Comparison of ENCODE assay signal across 23 cellular contexts in genomic region chr9:26882154-26882553, GRCh38. TPM values are rescaled to one million over a fixed set of nuclear protein-coding genes. Genes with fewer than 3 reads are reported as not detected.
A peak's percentile ranks its signal among the peaks of the same experiment; 100 is the strongest.
DNase-seq lines count a peak whose midpoint lies in the region; ATAC-seq, FAIRE-seq and TF ChIP-seq lines count a peak whose summit lies in the region.
"Had no signal": no experiment of that assay in that cellular context is flagged by ENCODE, and none has a peak within 500 bp of the region (broad histone marks: within the 10 kb centered on the region; RNA-seq: fewer than 3 reads in every experiment).

No MANE protein-coding gene starts in this region.

- TF ChIP-seq CTCF in A549 (IDR thresholded peaks at IDR 0.05) (no peak), OCI-LY7 (conservative IDR thresholded peaks at IDR 0.05; ENCODE audit: low read length) (no peak), endodermal cell (conservative IDR thresholded peaks at IDR 0.05) (no peak), right lobe of liver (IDR thresholded peaks at IDR 0.05) (no peak)

- intact Hi-C loops in OCI-LY7 (cut with micrococcal nuclease; ENCODE audit: unreplicated experiment) (no loop called here), right lobe of liver (cut with DNase I) (no loop called here)

- CTCF ChIA-PET in A549 (lab: Yijun Ruan, JAX) (interaction anchor here (0.9 to 1.0 kb wide), 2 partner anchors 19 to 93 kb away, joined by 3 read pairs; no protein-coding TSS in a partner anchor), OCI-LY7 (lab: Charles Lee; ENCODE audit: unreplicated experiment) (no interaction called here)

- H3K36me3 Mint-ChIP-seq in endodermal cell (ENCODE audit: low read depth): peaks cover 88% of the 10 kb centered on the region

- H3K4me3 ChIP-seq in A549 (no peak overlapping the region), OCI-LY7 (ENCODE audit: low read depth, low read length, poor library complexity, severe bottlenecking) (no peak overlapping the region), endodermal cell (ENCODE audit: low read length) (peak overlapping the region; percentile 23), right lobe of liver (no peak overlapping the region)
- H3K4me3 ChIP-seq: GM23338, HAP-1 had no signal

- H3K27me3 ChIP-seq in endodermal cell (ENCODE audit: control insufficient read depth, insufficient read depth, low read length, poor library complexity, severe bottlenecking) (no peaks in the 10 kb centered on the region), right lobe of liver (no peaks in the 10 kb centered on the region)
- H3K27me3 ChIP-seq: BE2C had no signal

- TF ChIP-seq EP300 in A549 (IDR thresholded peaks at IDR 0.05): no peak

- TF ChIP-seq POLR2A in A549 (IDR thresholded peaks at IDR 0.05; ENCODE audit: low read length) (no peak), right lobe of liver (IDR thresholded peaks at IDR 0.05) (no peak)

- H3K79me2 ChIP-seq in OCI-LY7 (ENCODE audit: insufficient read depth, low read depth, low read length): peaks cover 36% of the 10 kb centered on the region

- H3K27ac Mint-ChIP-seq in endodermal cell: no peak overlapping the region
- H3K27ac Mint-ChIP-seq: GM23338 had no signal

- no peaks in the 10 kb centered on the region for H4K20me1 ChIP-seq in OCI-LY7 (ENCODE audit: insufficient read depth, low read length)

- BruUV-seq in OCI-LY7 (replicated peaks; lab: Mats Ljungman, UMichigan): no TSS peak

- H3K27me3 Mint-ChIP-seq in endodermal cell (ENCODE audit: insufficient read depth): no peaks in the 10 kb centered on the region
- H3K27me3 Mint-ChIP-seq: CD4-positive, alpha-beta memory T cell had no signal

- 95% methylated on average over 3 of the region's 3 CpGs for WGBS in A549 (ENCODE audit: missing lambda C conversion rate)
- 87 to 88% methylated on average over 3 of the region's 3 CpGs for WGBS in endodermal cell (ENCODE audit: insufficient coverage in 1 of 2, insufficient read length in 1 of 2), 2 experiments
- 95% methylated on average over 2 of the region's 3 CpGs for WGBS in right lobe of liver (ENCODE audit: insufficient coverage, low coverage, low lambda C conversion rate, missing lambda C conversion rate)

- peaks cover 99% of the 10 kb centered on the region for H3K36me3 ChIP-seq in OCI-LY7 (ENCODE audit: insufficient read depth, low read length)
- peaks cover 94% of the 10 kb centered on the region for H3K36me3 ChIP-seq in endodermal cell (ENCODE audit: control insufficient read depth, insufficient read depth, low read length)
- H3K36me3 ChIP-seq in right lobe of liver: peaks cover 0 to 19% (median 1%) of the 10 kb centered on the region in 4 donors

- FAIRE-seq in A549 (lab: Jason Lieb, UNC): no peak
- FAIRE-seq: A204.1, GM12891, GM18507, H54 had no signal

- H3K4me1 ChIP-seq in A549: no peaks in the 10 kb centered on the region
- no peaks in the 10 kb centered on the region for H3K4me1 ChIP-seq in OCI-LY7 (ENCODE audit: insufficient read depth, low read length, poor library complexity, severe bottlenecking)
- no peaks in the 10 kb centered on the region for H3K4me1 ChIP-seq in endodermal cell (ENCODE audit: control insufficient read depth, insufficient read depth, low read length)
- no peaks in the 10 kb centered on the region for H3K4me1 ChIP-seq in right lobe of liver
- H3K4me1 ChIP-seq: BE2C, HAP-1 had no signal

- no peaks in the 10 kb centered on the region for H3K9me2 ChIP-seq in OCI-LY7 (ENCODE audit: insufficient read depth, low read length)

- no peak overlapping the region for H3K9ac ChIP-seq in endodermal cell (ENCODE audit: extremely low read depth, low read length, poor library complexity, severe bottlenecking)

- no peak for TF ChIP-seq RAD21 in A549 (conservative IDR thresholded peaks at IDR 0.05 in 1 of 2, IDR thresholded peaks at IDR 0.05 in 1 of 2)

- H3K4me3 Mint-ChIP-seq in endodermal cell: no peak overlapping the region
- H3K4me3 Mint-ChIP-seq: GM23338 had no signal

- ATAC-seq in A549 (no peak), right lobe of liver (no peak)
- no peak for ATAC-seq in stimulated activated naive CD8-positive, alpha-beta T cell treated with anti-CD3 and anti-CD28 coated beads, Interleukin-15, Interleukin-2, amounts not matched to agents 100 U/mL and 50 U/mL, for 24 hours
- ATAC-seq: GM23338 had no signal

- H3K9me3 Mint-ChIP-seq in endodermal cell: peaks cover 35% of the 10 kb centered on the region

- DNase-seq in A549 (ENCODE audit: low read depth in 1 of 2, low spot score in 1 of 2) (no peak), OCI-LY7 (ENCODE audit: low spot score) (peak; percentile 8), endodermal cell (no peak), right lobe of liver (no peak), superior temporal gyrus (ENCODE audit: extremely low spot score) (no peak)
- no peak for DNase-seq in stimulated activated naive CD8-positive, alpha-beta T cell treated with anti-CD3 and anti-CD28 coated beads, Interleukin-15, Interleukin-2, amounts not matched to agents 100 U/mL and 50 U/mL, for 24 hours
- DNase-seq: ACHN; AML-193; BE2C; C1 segment of cervical spinal cord; Calu3; CD4-positive, alpha-beta memory T cell; COR-L47; DMS53; DMS79 treated with DMSO at 0.1 percent for 48 hours; GF-D8 had no signal

- no peak overlapping the region for H2AFZ ChIP-seq in OCI-LY7 (ENCODE audit: low read length)
- H2AFZ ChIP-seq: GM23338 had no signal

- POLR2A ChIA-PET in A549 (lab: Yijun Ruan, JAX): interaction anchor here (1.3 kb wide), 1 partner anchor 10 kb away, joined by 4 read pairs; the partner anchor contains the start of gene CAAP1
- POLR2A ChIA-PET in OCI-LY7 (lab: Charles Lee): interaction anchor here (1.0 to 1.2 kb wide), 2 partner anchors 10 to 12 kb away, joined by 3 read pairs; no protein-coding TSS in a partner anchor

- H3K9me3 ChIP-seq in A549: peaks cover 13% of the 10 kb centered on the region; the same call in 2 of the 3 replicates
- H3K9me3 ChIP-seq in OCI-LY7 (ENCODE audit: low read length): peaks cover 34% of the 10 kb centered on the region
- peaks cover 40% of the 10 kb centered on the region for H3K9me3 ChIP-seq in endodermal cell (ENCODE audit: control insufficient read depth, low read length)
- H3K9me3 ChIP-seq in right lobe of liver: peaks cover 0 to 4% (median 0%) of the 10 kb centered on the region in 4 donors
- H3K9me3 ChIP-seq: BE2C had no signal

- no peaks in the 10 kb centered on the region for H3K4me1 Mint-ChIP-seq in endodermal cell
- H3K4me1 Mint-ChIP-seq: GM23338 had no signal

- H3K27ac ChIP-seq in A549 (no peak overlapping the region), OCI-LY7 (ENCODE audit: low read depth, low read length, poor library complexity, severe bottlenecking) (no peak overlapping the region), endodermal cell (ENCODE audit: low read depth, low read length) (no peak overlapping the region), right lobe of liver (no peak overlapping the region)
- H3K27ac ChIP-seq: 22Rv1 had no signal

- H3K4me2 ChIP-seq in A549 (no peak overlapping the region), OCI-LY7 (ENCODE audit: low read length) (no peak overlapping the region)
- H3K4me2 ChIP-seq: GM23338 had no signal

TF ChIP-seq in A549, 52 proteins besides CTCF, POLR2A, EP300 and RAD21:
- no peak for TF ChIP-seq PBX3 (IDR thresholded peaks at IDR 0.05)
- TF ChIP-seq NR3C1 (IDR thresholded peaks at IDR 0.05): no peak
- peak; percentile 93 for TF ChIP-seq ZFP36 (IDR thresholded peaks at IDR 0.05; ENCODE audit: borderline replicate concordance, partially characterized antibody)

RNA-seq across cellular contexts. Expression of gene CAAP1, which starts 10.4 kb away (rescaled TPM):
- polyA plus RNA-seq in A549 (2011; rRNA removed): 22.4 and 32.8 TPM in 2 replicates
- polyA plus RNA-seq in A549 (2012; cell fraction: cytosol; rRNA removed): 14.1 and 14.6 TPM in 2 replicates
- 10.3 and 12.5 TPM in 2 replicates for polyA plus RNA-seq in A549 (2012; cell fraction: nucleus; rRNA removed)
- 21.2 to 23.7 TPM (median 23.3 TPM) in 3 replicates for polyA plus RNA-seq in A549 (2017; fragmentation: RNase III; extraction: RNeasy Plus Mini Kit Qiagen cat#74134 plus additional on column Dnase treatment)
- polyA minus RNA-seq in A549 (2011; rRNA and poly(A)+ RNA removed): 5.3 and 6.7 TPM in 2 replicates
- 38.8 and 52.3 TPM in 2 replicates for total RNA-seq in OCI-LY7 (2014; rRNA removed; shearing (Covaris generic))
- total RNA-seq in OCI-LY7 (2022): 28.4 and 32.9 TPM in 2 replicates
- total RNA-seq in endodermal cell: 10 to 100 TPM; 25.1 to 41.6 TPM
- polyA plus RNA-seq in endodermal cell (2013, experiment 1 of 2): 24.5 TPM
- 22.2 TPM for polyA plus RNA-seq in endodermal cell (2013, experiment 2 of 2)
- 10 to 100 TPM in 5 of 6 experiments, 1 to 10 TPM in 1; 9.3 to 22.8 (median 13.4) TPM for total RNA-seq in right lobe of liver
